Comparison of ENCODE assay signal across 35 cellular contexts in genomic region chr22:20967697-20968201, GRCh38. TPM values are rescaled to one million over a fixed set of nuclear protein-coding genes. Genes with fewer than 3 reads are reported as not detected.
DNase-seq lines count a peak whose midpoint lies in the region; ATAC-seq, FAIRE-seq and TF ChIP-seq lines count a peak whose summit lies in the region.
"Had no signal": no experiment of that assay in that cellular context is flagged by ENCODE, and none has a peak within 500 bp of the region (broad histone marks: within the 10 kb centered on the region; RNA-seq: fewer than 3 reads in every experiment).

No MANE protein-coding gene starts in this region.

- H3K18ac ChIP-seq in mesendoderm (ENCODE audit: low read length), result no peak overlapping the region

- peak overlapping the region; percentile 19 to 91 (median 68); a peak in 18 of 22 replicates for H3K4me2 ChIP-seq in BLaER1 treated with 17β-estradiol and CSF1 and Interleukin-3, amounts not matched to agents 10 nM and 100 nM
- no peak overlapping the region for H3K4me2 ChIP-seq in mesendoderm (ENCODE audit: low read length)
- H3K4me2 ChIP-seq: KMS-11 had no signal

- H4K20me1 ChIP-seq in BLaER1 treated with 17β-estradiol and CSF1 and Interleukin-3, amounts not matched to agents 10 nM and 100 nM, result peaks cover 0 to 35% (median 13%) of the 10 kb centered on the region in 11 experiments; a peak in 13 of 22 replicates

- H3K36me3 Mint-ChIP-seq in activated CD8-positive, alpha-beta T cell treated with anti-CD3 and anti-CD28 coated beads for 36 hours (ENCODE audit: low read depth), result no peaks in the 10 kb centered on the region
- H3K36me3 Mint-ChIP-seq: activated naive CD8-positive, alpha-beta T cell treated with anti-CD3 and anti-CD28 coated beads, Interleukin-2, amount 10 ng/mL, durations not matched to agents 7 days and 5 days; immature natural killer cell; naive thymus-derived CD4-positive, alpha-beta T cell had no signal

- no peak overlapping the region for H3K56ac ChIP-seq in mesendoderm (ENCODE audit: low read length)

- no peak overlapping the region for H2BK5ac ChIP-seq in mesendoderm (ENCODE audit: low read length)

- POLR2A ChIA-PET in activated CD8-positive, alpha-beta T cell treated with anti-CD3 and anti-CD28 coated beads for 36 hours (lab: Charles Lee), result interaction anchor here (0.7 kb wide), 1 partner anchor 108 kb away, joined by 3 read pairs; no protein-coding TSS in a partner anchor

- no peak overlapping the region for H4K8ac ChIP-seq in mesendoderm (ENCODE audit: low read depth, low read length)

- H3K79me2 ChIP-seq in mesendoderm (ENCODE audit: control insufficient read depth, insufficient read depth, low read length), result no peaks in the 10 kb centered on the region

- H3K4me3 ChIP-seq in BLaER1 treated with 17β-estradiol and CSF1 and Interleukin-3, amounts not matched to agents 10 nM and 100 nM, result peak overlapping the region in 1 of 10 experiments; percentile 15; a peak in 1 of 20 replicates
- H3K4me3 ChIP-seq in HUES6 (ENCODE audit: low read depth, low read length), result peak overlapping the region; percentile 34; the same call in 1 of the 2 replicates
- no peak overlapping the region for H3K4me3 ChIP-seq in mesendoderm (ENCODE audit: low read length)
- H3K4me3 ChIP-seq: heart left ventricle, left lung, ovary, right atrium auricular region, thoracic aorta had no signal

- no peak overlapping the region for H4K5ac ChIP-seq in mesendoderm (ENCODE audit: low read length)

- intact Hi-C loops in activated CD8-positive, alpha-beta T cell treated with anti-CD3 and anti-CD28 coated beads for 36 hours (cut with micrococcal nuclease), result no loop called here

- no peak overlapping the region for H3K27ac Mint-ChIP-seq in activated CD8-positive, alpha-beta T cell treated with anti-CD3 and anti-CD28 coated beads for 36 hours
- H3K27ac Mint-ChIP-seq: activated naive CD8-positive, alpha-beta T cell treated with anti-CD3 and anti-CD28 coated beads, Interleukin-2, amount 10 ng/mL, durations not matched to agents 7 days and 5 days had no signal

- H3K9me3 Mint-ChIP-seq in activated CD8-positive, alpha-beta T cell treated with anti-CD3 and anti-CD28 coated beads for 36 hours, result no peaks in the 10 kb centered on the region
- H3K9me3 Mint-ChIP-seq: activated B cell treated with CpG ODN at 0.5 μM for 24 hours; activated naive CD8-positive, alpha-beta T cell treated with anti-CD3 and anti-CD28 coated beads, Interleukin-2, amount 10 ng/mL, durations not matched to agents 7 days and 5 days; immature natural killer cell had no signal

- H3K4me3 Mint-ChIP-seq in activated CD8-positive, alpha-beta T cell treated with anti-CD3 and anti-CD28 coated beads for 36 hours, result no peak overlapping the region
- H3K4me3 Mint-ChIP-seq: activated B cell treated with CpG ODN at 0.5 μM for 24 hours; activated naive CD8-positive, alpha-beta T cell treated with anti-CD3 and anti-CD28 coated beads, Interleukin-2, amount 10 ng/mL, durations not matched to agents 7 days and 5 days; immature natural killer cell had no signal

- DNase-seq in mesendoderm, result peak; percentile 48
- DNase-seq in NCI-H1092 (lab: John Stamatoyannopoulos, UW), result no peak
- DNase-seq in D721Med (ENCODE audit: insufficient read length, low spot score), result no peak
- no peak for DNase-seq in activated CD8-positive, alpha-beta T cell treated with anti-CD3 and anti-CD28 coated beads for 36 hours
- no peak for DNase-seq in SW480 (ENCODE audit: low spot score)
- DNase-seq: activated B cell treated with CpG ODN at 0.5 μM for 24 hours; activated CD4-positive, alpha-beta T cell treated with anti-CD3 and anti-CD28 coated beads, Interleukin-2, amount 50 U/mL, for 48 hours; activated CD8-positive, alpha-beta memory T cell treated with anti-CD3 and anti-CD28 coated beads, Interleukin-2, amount 50 U/mL, for 48 hours; activated effector memory CD4-positive, alpha-beta T cell treated with Interleukin-2 at 50 U/mL for 16 hours; activated naive CD8-positive, alpha-beta T cell treated with anti-CD3 and anti-CD28 coated beads, Interleukin-2, amount 10 ng/mL, durations not matched to agents 7 days and 5 days; BE2C; cerebellar nuclear complex; COR-L47; DND-41; effector CD4-positive, alpha-beta T cell; erythroblast; immature natural killer cell; naive thymus-derived CD4-positive, alpha-beta T cell; NCI-H1694; NCI-H524; ovary; stimulated activated CD4-positive, alpha-beta T cell treated with anti-CD3 and anti-CD28 coated beads, Interleukin-12 subunit alpha, Interleukin-12 subunit beta, amount 100 ng/mL, for 4 hours; stimulated activated CD4-positive, alpha-beta T cell treated with anti-CD3 and anti-CD28 coated beads, Interleukin-4, amount 100 ng/mL, for 24 hours; stimulated activated naive CD4-positive, alpha-beta T cell; T1000 had no signal

- WGBS in mesendoderm (ENCODE audit: extremely low coverage, insufficient coverage, low lambda C conversion rate), result no CpG with 5 or more reads among the region's 19 CpGs

- H2BK120ac ChIP-seq in mesendoderm (ENCODE audit: low read depth, low read length), result no peak overlapping the region

- H3K9me3 ChIP-seq in BLaER1 treated with 17β-estradiol and CSF1 and Interleukin-3, amounts not matched to agents 10 nM and 100 nM (replicated peaks in 1 of 11), result no peaks in the 10 kb centered on the region
- no peaks in the 10 kb centered on the region for H3K9me3 ChIP-seq in HUES6 (ENCODE audit: control insufficient read depth, insufficient read depth, low read depth, low read length)
- H3K9me3 ChIP-seq: BE2C, heart left ventricle, left lung, ovary, right atrium auricular region, thoracic aorta had no signal

- FAIRE-seq in D721Med (lab: Jason Lieb, UNC), result no peak
- FAIRE-seq: GM12891 had no signal

- TF ChIP-seq CTCF in D721Med (IDR thresholded peaks at IDR 0.05; ENCODE audit: insufficient read depth, missing control alignments), result no peak
- no peak for TF ChIP-seq CTCF in activated CD8-positive, alpha-beta T cell treated with anti-CD3 and anti-CD28 coated beads for 36 hours (IDR thresholded peaks at IDR 0.05)

- H3K9ac ChIP-seq in BLaER1 treated with 17β-estradiol and CSF1 and Interleukin-3, amounts not matched to agents 10 nM and 100 nM, result peak overlapping the region in 2 of 11 experiments; percentile 3 to 52; a peak in 2 of 22 replicates
- H3K9ac ChIP-seq in HUES6 (ENCODE audit: low read length), result no peak overlapping the region
- no peak overlapping the region for H3K9ac ChIP-seq in mesendoderm (ENCODE audit: low read length)
- H3K9ac ChIP-seq: KMS-11 had no signal

- no peak overlapping the region for H3K4ac ChIP-seq in mesendoderm (ENCODE audit: low read depth, low read length)

- peaks cover 6% of the 10 kb centered on the region for H3K4me1 Mint-ChIP-seq in activated CD8-positive, alpha-beta T cell treated with anti-CD3 and anti-CD28 coated beads for 36 hours (ENCODE audit: low read depth)

- no peak for ATAC-seq in activated CD8-positive, alpha-beta T cell treated with anti-CD3 and anti-CD28 coated beads for 36 hours

- H3K27ac ChIP-seq in BLaER1 treated with 17β-estradiol and CSF1 and Interleukin-3, amounts not matched to agents 10 nM and 100 nM, result peak overlapping the region in 1 of 11 experiments; percentile 56; a peak in 1 of 22 replicates
- H3K27ac ChIP-seq in HUES6 (ENCODE audit: low read depth, low read length) (no peak overlapping the region), cingulate gyrus (ENCODE audit: low read depth, low read length) (peak overlapping the region; percentile 75), mesendoderm (ENCODE audit: low read depth, low read length) (no peak overlapping the region)
- H3K27ac ChIP-seq: KMS-11, left lung, ovary, right atrium auricular region, thoracic aorta had no signal

- CTCF ChIA-PET in activated CD8-positive, alpha-beta T cell treated with anti-CD3 and anti-CD28 coated beads for 36 hours (lab: Charles Lee), result interaction anchor here (0.8 kb wide), 1 partner anchor 8 kb away, joined by 4 read pairs; no protein-coding TSS in a partner anchor

- no peak overlapping the region for H2BK15ac ChIP-seq in mesendoderm (replicated peaks; ENCODE audit: low read depth)

- H3K27me3 Mint-ChIP-seq in activated CD8-positive, alpha-beta T cell treated with anti-CD3 and anti-CD28 coated beads for 36 hours, result peaks cover 10% of the 10 kb centered on the region
- H3K27me3 Mint-ChIP-seq: activated B cell treated with CpG ODN at 0.5 μM for 24 hours had no signal

- no peaks in the 10 kb centered on the region for H3K36me3 ChIP-seq in BLaER1 treated with 17β-estradiol and CSF1 and Interleukin-3, amounts not matched to agents 10 nM and 100 nM
- H3K36me3 ChIP-seq in HUES6 (ENCODE audit: control insufficient read depth, insufficient read depth, low read length) (no peaks in the 10 kb centered on the region), mesendoderm (ENCODE audit: control insufficient read depth, insufficient read depth, low read length) (no peaks in the 10 kb centered on the region)
- H3K36me3 ChIP-seq: BE2C, heart left ventricle, left lung, ovary, right atrium auricular region, thoracic aorta had no signal

- no peak overlapping the region for H3K23ac ChIP-seq in mesendoderm (ENCODE audit: low read length)

- H3K4me1 ChIP-seq in BLaER1 treated with 17β-estradiol and CSF1 and Interleukin-3, amounts not matched to agents 10 nM and 100 nM, result peaks cover 18 to 67% (median 50%) of the 10 kb centered on the region in 10 experiments; a peak in 19 of 20 replicates
- H3K4me1 ChIP-seq in HUES6 (ENCODE audit: control insufficient read depth, insufficient read depth, low read length) (peaks cover 13% of the 10 kb centered on the region), mesendoderm (ENCODE audit: control insufficient read depth, low read depth, low read length) (peaks cover 2% of the 10 kb centered on the region)
- H3K4me1 ChIP-seq: BE2C had no signal

- peaks cover 36 to 49% (median 39%) of the 10 kb centered on the region in 11 experiments for H3K27me3 ChIP-seq in BLaER1 treated with 17β-estradiol and CSF1 and Interleukin-3, amounts not matched to agents 10 nM and 100 nM
- peaks cover 83% of the 10 kb centered on the region for H3K27me3 ChIP-seq in HUES6 (ENCODE audit: control insufficient read depth, insufficient read depth, low read length)
- H3K27me3 ChIP-seq in mesendoderm (ENCODE audit: insufficient read depth, low read length, poor library complexity), result peaks cover 12% of the 10 kb centered on the region
- H3K27me3 ChIP-seq: ovary, right atrium auricular region had no signal

- H3K79me1 ChIP-seq in mesendoderm (ENCODE audit: low read length), result no peaks in the 10 kb centered on the region

- H2AK5ac ChIP-seq in mesendoderm (ENCODE audit: low read length), result no peak overlapping the region

RNA-seq across cellular contexts. Expression of gene AIFM3, which starts 0.7 kb away (rescaled TPM):
- polyA plus RNA-seq in mesendoderm (2013, experiment 1 of 2), result 0.11 TPM
- 0.27 TPM for polyA plus RNA-seq in mesendoderm (2013, experiment 2 of 2)
- total RNA-seq in activated CD8-positive, alpha-beta T cell treated with anti-CD3 and anti-CD28 coated beads for 36 hours, result under 1 TPM; 0.25 to 0.40 TPM
- total RNA-seq: A673 had no signal

RNA-seq across cellular contexts. Expression of gene LZTR1, which starts 14.3 kb away (rescaled TPM):
- 11.8 TPM for polyA plus RNA-seq in mesendoderm (2013, experiment 1 of 2)
- polyA plus RNA-seq in mesendoderm (2013, experiment 2 of 2), result 11.9 TPM
- 10 to 100 TPM; 29.1 to 34.5 TPM for total RNA-seq in activated CD8-positive, alpha-beta T cell treated with anti-CD3 and anti-CD28 coated beads for 36 hours

RNA-seq across cellular contexts. Expression of gene THAP7, which starts 34.2 kb away (rescaled TPM):
- polyA plus RNA-seq in mesendoderm (2013, experiment 1 of 2), result 21.8 TPM
- 21.7 TPM for polyA plus RNA-seq in mesendoderm (2013, experiment 2 of 2)
- total RNA-seq in activated CD8-positive, alpha-beta T cell treated with anti-CD3 and anti-CD28 coated beads for 36 hours, result 10 to 100 TPM; 23.7 to 23.8 TPM

RNA-seq across cellular contexts. Expression of gene P2RX6, which starts 47.2 kb away (rescaled TPM):
- not detected for polyA plus RNA-seq in mesendoderm (2013, experiment 1 of 2)
- not detected for polyA plus RNA-seq in mesendoderm (2013, experiment 2 of 2)
- under 1 TPM; 0.22 to 0.25 TPM for total RNA-seq in activated CD8-positive, alpha-beta T cell treated with anti-CD3 and anti-CD28 coated beads for 36 hours
- polyA plus RNA-seq: immature natural killer cell had no signal

RNA-seq across cellular contexts. Expression of gene CRKL, which starts 50.5 kb away (rescaled TPM):
- polyA plus RNA-seq in mesendoderm (2013, experiment 1 of 2), result 53.0 TPM
- polyA plus RNA-seq in mesendoderm (2013, experiment 2 of 2), result 54.6 TPM
- total RNA-seq in activated CD8-positive, alpha-beta T cell treated with anti-CD3 and anti-CD28 coated beads for 36 hours, result 100 to 1,000 TPM in 1 of 2 experiments, 10 to 100 TPM in 1; 99.1 to 102 TPM
